In genomic region chr22:31086703-31087330, GRCh38 we compare ENCODE assay signal across 14 cellular contexts. TPM values are rescaled to one million over a fixed set of nuclear protein-coding genes. Genes with fewer than 3 reads are reported as not detected.
DNase-seq lines count a peak whose midpoint lies in the region; ATAC-seq, FAIRE-seq and TF ChIP-seq lines count a peak whose summit lies in the region.
"Had no signal": no experiment of that assay in that cellular context is flagged by ENCODE, and none has a peak within 500 bp of the region (broad histone marks: within the 10 kb centered on the region; RNA-seq: fewer than 3 reads in every experiment).

No MANE protein-coding gene starts in this region.

- H2AK5ac ChIP-seq in mesenchymal stem cell (ENCODE audit: low read length, severe bottlenecking), result no peak overlapping the region

- no peak overlapping the region for H3K23ac ChIP-seq in mesenchymal stem cell (ENCODE audit: low read length in 2 of 2)

- H3K14ac ChIP-seq in mesenchymal stem cell (ENCODE audit: low read length in 2 of 2), result no peak overlapping the region

- no peak overlapping the region for H4K8ac ChIP-seq in mesenchymal stem cell (ENCODE audit: low read length)

- H3K4ac ChIP-seq in mesenchymal stem cell (ENCODE audit: low read depth in 1 of 2, low read length in 2 of 2), result no peak overlapping the region

- no peaks in the 10 kb centered on the region for H3K9me3 ChIP-seq in ascending aorta
- H3K9me3 ChIP-seq in mesenchymal stem cell (ENCODE audit: control insufficient read depth, low read length), result no peaks in the 10 kb centered on the region
- H3K9me3 ChIP-seq in suprapubic skin, result no peaks in the 10 kb centered on the region

- WGBS in mesenchymal stem cell, result 87% methylated on average over 7 of the region's 8 CpGs
- WGBS in suprapubic skin, result 68% methylated on average over 6 of the region's 8 CpGs

- H3K4me3 ChIP-seq in ascending aorta (peak overlapping the region in 1 of 2 donors; percentile 70), mesenchymal stem cell (ENCODE audit: insufficient read depth in 1 of 2, low read depth in 1 of 2, low read length in 2 of 2) (no peak overlapping the region), suprapubic skin (no peak overlapping the region)

- TF ChIP-seq EP300 in suprapubic skin (IDR thresholded peaks at IDR 0.05), result no peak

- peak; percentile 32 for DNase-seq in DMS 273 (lab: John Stamatoyannopoulos, UW; ENCODE audit: unreplicated experiment)
- DNase-seq in DMS 273 treated with DMSO at 0.1 percent for 48 hours (lab: John Stamatoyannopoulos, UW), result no peak
- no peak for DNase-seq in ascending aorta (ENCODE audit: low spot score in 2 of 2)
- DNase-seq in mesenchymal stem cell, result no peak
- no peak for DNase-seq in suprapubic skin (ENCODE audit: low spot score in 2 of 2)
- no peak for DNase-seq in HTR-8/SVneo (ENCODE audit: insufficient read length, low spot score)
- no peak for DNase-seq in GM19238 (ENCODE audit: insufficient read length, low spot score)
- DNase-seq: activated naive CD4-positive, alpha-beta T cell treated with anti-CD3 and anti-CD28 coated beads for 36 hours; HCEC 1CT; midbrain; MM.1S had no signal

- no peak overlapping the region for H2BK15ac ChIP-seq in mesenchymal stem cell (ENCODE audit: low read depth, poor library complexity, severe bottlenecking)

- intact Hi-C loops in ascending aorta (cut with DNase I), result loop anchor here (10.0 kb wide), 1 partner anchor 452 kb away; the partner anchor contains the start of gene SLC35E4

- H3K36me3 ChIP-seq in ascending aorta (peaks cover 63 to 76% of the 10 kb centered on the region in 2 donors), mesenchymal stem cell (ENCODE audit: control insufficient read depth in 1 of 2, insufficient read depth in 2 of 2, low read depth in 1 of 2, low read length in 2 of 2) (peaks cover 61 to 73% of the 10 kb centered on the region in 2 experiments), suprapubic skin (peaks cover 44% of the 10 kb centered on the region)

- peaks cover 35% of the 10 kb centered on the region for H3K79me1 ChIP-seq in mesenchymal stem cell (replicated peaks; ENCODE audit: low read length, poor library complexity, severe bottlenecking)

- H2BK12ac ChIP-seq in mesenchymal stem cell (ENCODE audit: low read length in 2 of 2), result peak overlapping the region in 1 of 2 experiments; percentile 2

- no peak for FAIRE-seq in HTR-8/SVneo (lab: Jason Lieb, UNC)

- no peak overlapping the region for H2BK120ac ChIP-seq in mesenchymal stem cell (ENCODE audit: low read depth, low read length)

- no peak overlapping the region for H2BK5ac ChIP-seq in mesenchymal stem cell (ENCODE audit: low read depth, low read length, poor library complexity, severe bottlenecking)

- TF ChIP-seq CTCF in ascending aorta (IDR thresholded peaks at IDR 0.05), result no peak
- no peak for TF ChIP-seq CTCF in suprapubic skin (IDR thresholded peaks at IDR 0.05)

- H3K4me1 ChIP-seq in ascending aorta (peaks cover 30 to 68% of the 10 kb centered on the region in 2 donors), mesenchymal stem cell (ENCODE audit: control insufficient read depth, insufficient read depth, low read depth, low read length) (peaks cover 58% of the 10 kb centered on the region), suprapubic skin (peaks cover 55% of the 10 kb centered on the region)

- no peak for TF ChIP-seq POLR2A in suprapubic skin (IDR thresholded peaks at IDR 0.05)

- no peak overlapping the region for H4K91ac ChIP-seq in mesenchymal stem cell (ENCODE audit: low read length)

- no peaks in the 10 kb centered on the region for H3K27me3 ChIP-seq in ascending aorta
- no peaks in the 10 kb centered on the region for H3K27me3 ChIP-seq in mesenchymal stem cell (ENCODE audit: control insufficient read depth in 1 of 2, insufficient read depth in 1 of 2, low read length in 2 of 2)
- H3K27me3 ChIP-seq in suprapubic skin, result no peaks in the 10 kb centered on the region

- no peak for ATAC-seq in HG03521 (IDR thresholded peaks at IDR 0.05; ENCODE audit: unreplicated experiment)

- peak overlapping the region; percentile 98 for H3K27ac ChIP-seq in ascending aorta
- no peak overlapping the region for H3K27ac ChIP-seq in mesenchymal stem cell (ENCODE audit: low read length, poor library complexity, severe bottlenecking)
- peak overlapping the region; percentile 5 for H3K27ac ChIP-seq in suprapubic skin
- H3K27ac ChIP-seq: 22Rv1, VCaP had no signal

- H3K4me2 ChIP-seq in mesenchymal stem cell (ENCODE audit: low read length, poor library complexity, severe bottlenecking), result no peak overlapping the region

- peak overlapping the region; percentile 95 for H3K9ac ChIP-seq in mesenchymal stem cell (ENCODE audit: low read length)

- no peak overlapping the region for H2AFZ ChIP-seq in mesenchymal stem cell (ENCODE audit: low read depth, low read length)

- no peak overlapping the region for H3K18ac ChIP-seq in mesenchymal stem cell (ENCODE audit: low read depth in 1 of 2, low read length in 2 of 2)

RNA-seq across cellular contexts. Expression of gene SMTN, which starts 5.7 kb away (rescaled TPM):
- 671 TPM for total RNA-seq in ascending aorta
- 71.2 TPM for polyA plus RNA-seq in mesenchymal stem cell (2013, experiment 1 of 2)
- polyA plus RNA-seq in mesenchymal stem cell (2013, experiment 2 of 2), result 67.2 TPM
- 10 to 100 TPM; 42.3 to 54.6 (median 50.5) TPM for total RNA-seq in suprapubic skin

RNA-seq across cellular contexts. Expression of gene SELENOM, which starts 20.6 kb away (rescaled TPM):
- total RNA-seq in ascending aorta (1,262 TPM), suprapubic skin (10 to 100 TPM; 37.4 to 72.1 (median 56.0) TPM)
- 278 TPM for polyA plus RNA-seq in mesenchymal stem cell (2013, experiment 1 of 2)
- polyA plus RNA-seq in mesenchymal stem cell (2013, experiment 2 of 2), result 285 TPM

RNA-seq across cellular contexts. Expression of gene INPP5J, which starts 35.9 kb away (rescaled TPM):
- total RNA-seq in ascending aorta, result 1.3 TPM
- polyA plus RNA-seq in mesenchymal stem cell (2013, experiment 1 of 2), result 2.2 TPM
- polyA plus RNA-seq in mesenchymal stem cell (2013, experiment 2 of 2), result 2.2 TPM
- 1 to 10 TPM in 3 of 4 donors, under 1 TPM in 1; 0.26 to 3.2 (median 2.5) TPM for total RNA-seq in suprapubic skin

RNA-seq across cellular contexts. Expression of gene PLA2G3, which starts 53.5 kb away (rescaled TPM):
- total RNA-seq in ascending aorta, result not detected
- 1.2 TPM for polyA plus RNA-seq in mesenchymal stem cell (2013, experiment 1 of 2)
- polyA plus RNA-seq in mesenchymal stem cell (2013, experiment 2 of 2), result 1.2 TPM
- total RNA-seq in suprapubic skin, result 1 to 10 TPM; 3.1 to 9.5 (median 7.6) TPM
- total RNA-seq: activated naive CD4-positive, alpha-beta T cell treated with anti-CD3 and anti-CD28 coated beads for 36 hours had no signal

Comparison
In these comparisons a context has a peak if more than half of its experiments do, and no peak if none do; other contexts are left out.
1. RNA of gene SMTN, which starts 5.7 kb away (total RNA-seq): 671 TPM in ascending aorta (single experiment); 42.3 to 54.6 TPM in suprapubic skin; every median in the first group is over 10 times any median in the second.
2. RNA of gene SELENOM, which starts 20.6 kb away (total RNA-seq): 1,262 TPM in ascending aorta (single experiment); 37.4 to 72.1 TPM in suprapubic skin; every median in the first group is over 10 times any median in the second.